In the genomic region with DNA sequence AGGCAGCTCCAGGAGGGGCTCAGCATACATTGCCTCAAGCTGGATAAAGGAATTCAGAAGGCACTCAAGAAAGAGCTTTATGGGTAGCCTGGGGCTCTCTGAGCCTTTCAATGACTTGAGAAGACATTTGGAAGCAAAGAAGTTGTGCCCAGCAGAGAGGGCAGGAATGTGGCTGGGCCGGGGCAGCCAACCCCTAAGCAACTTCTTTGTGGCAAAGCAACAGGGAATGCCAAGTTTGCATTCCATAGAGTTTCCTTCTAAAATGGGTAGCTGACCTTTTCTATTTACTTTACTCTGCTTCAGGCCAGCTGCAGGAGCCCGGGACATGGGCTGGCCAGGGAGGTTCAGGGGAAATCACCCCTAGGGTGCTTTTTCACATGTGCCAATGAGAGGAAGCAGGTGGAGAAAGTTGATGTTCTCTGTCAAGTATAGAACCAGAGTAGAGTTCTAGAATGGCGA, we compare ENCODE assay signal across 9 cellular contexts. TPM values are rescaled to one million over a fixed set of nuclear protein-coding genes. Genes with fewer than 3 reads are reported as not detected.
A peak's percentile ranks its signal among the peaks of the same experiment; 100 is the strongest.
DNase-seq lines count a peak whose midpoint lies in the region; ATAC-seq, FAIRE-seq and TF ChIP-seq lines count a peak whose summit lies in the region.
"Had no signal": no experiment of that assay in that cellular context is flagged by ENCODE, and none has a peak within 500 bp of the region (broad histone marks: within the 10 kb centered on the region; RNA-seq: fewer than 3 reads in every experiment).

No MANE protein-coding gene starts in this region.

- H3K36me3 Mint-ChIP-seq in activated CD8-positive, alpha-beta memory T cell treated with anti-CD3 and anti-CD28 coated beads, Interleukin-2, amount 10 ng/mL, durations not matched to agents 7 days and 5 days = peaks cover 34% of the 10 kb centered on the region

- no TSS peak for BruUV-seq in GM12878 (replicated peaks; lab: Mats Ljungman, UMichigan)

- H3K4me1 Mint-ChIP-seq in activated CD8-positive, alpha-beta memory T cell treated with anti-CD3 and anti-CD28 coated beads, Interleukin-2, amount 10 ng/mL, durations not matched to agents 7 days and 5 days = peaks cover 68% of the 10 kb centered on the region

- H3K27ac Mint-ChIP-seq in activated CD8-positive, alpha-beta memory T cell treated with anti-CD3 and anti-CD28 coated beads, Interleukin-2, amount 10 ng/mL, durations not matched to agents 7 days and 5 days = peak overlapping the region; percentile 83

- H4K20me1 ChIP-seq in GM12878 (ENCODE audit: control insufficient read depth, insufficient read depth) = no peaks in the 10 kb centered on the region

- peaks cover 60% of the 10 kb centered on the region for H3K79me2 ChIP-seq in GM12878 (ENCODE audit: control insufficient read depth, insufficient read depth, low read length)

- TF ChIP-seq POLR2A in GM12878 (IDR thresholded peaks at IDR 0.05; ENCODE audit: low read depth, low read length) = no peak

- H3K9me3 ChIP-seq in GM12878 (replicated peaks; ENCODE audit: control insufficient read depth, insufficient read depth, low read length) = peaks cover 14% of the 10 kb centered on the region
- no peaks in the 10 kb centered on the region for H3K9me3 ChIP-seq in mesodermal cell (ENCODE audit: control insufficient read depth, low read length)
- H3K9me3 ChIP-seq in thymus (ENCODE audit: control insufficient read depth) = no peaks in the 10 kb centered on the region

- H3K9ac ChIP-seq in GM12878 (ENCODE audit: control insufficient read depth, insufficient read depth, low read length) = peak overlapping the region; percentile 17

- no peak for DNase-seq in activated CD8-positive, alpha-beta memory T cell treated with anti-CD3 and anti-CD28 coated beads, Interleukin-2, amount 10 ng/mL, durations not matched to agents 7 days and 5 days
- no peak for DNase-seq in activated CD8-positive, alpha-beta memory T cell treated with anti-CD3 and anti-CD28 coated beads for 24 hours
- no peak for DNase-seq in GM12878 (ENCODE audit: low read depth, low spot score)
- no peak for DNase-seq in NCI-H524 (lab: John Stamatoyannopoulos, UW)
- no peak for DNase-seq in ecto neural progenitor cell (ENCODE audit: low spot score)
- no peak for DNase-seq in activated T-cell treated with anti-CD3 and anti-CD28 coated beads for 4 hours
- DNase-seq: activated CD8-positive, alpha-beta memory T cell treated with anti-CD3 and anti-CD28 coated beads, Interleukin-2, amount 50 U/mL, for 4 hours had no signal

- no peak for ATAC-seq in activated CD8-positive, alpha-beta memory T cell treated with anti-CD3 and anti-CD28 coated beads, Interleukin-2, amount 10 ng/mL, durations not matched to agents 7 days and 5 days
- ATAC-seq in GM12878 = peak; percentile 13

- H3K27ac ChIP-seq in GM12878 (ENCODE audit: control insufficient read depth, insufficient read depth) = peak overlapping the region; percentile 94
- H3K27ac ChIP-seq in mesodermal cell (ENCODE audit: low read depth, low read length, severe bottlenecking) = peak overlapping the region; percentile 18
- peak overlapping the region; percentile 20 for H3K27ac ChIP-seq in thymus (ENCODE audit: low read depth)

- no peak overlapping the region for H3K4me3 Mint-ChIP-seq in activated CD8-positive, alpha-beta memory T cell treated with anti-CD3 and anti-CD28 coated beads, Interleukin-2, amount 10 ng/mL, durations not matched to agents 7 days and 5 days

- TF ChIP-seq RAD21 in GM12878 (IDR thresholded peaks at IDR 0.05; ENCODE audit: insufficient read depth, low read depth, low read length) = no peak

- peaks cover 73% of the 10 kb centered on the region for H3K4me1 ChIP-seq in GM12878 (ENCODE audit: control insufficient read depth, insufficient read depth, low read length)
- H3K4me1 ChIP-seq in mesodermal cell (ENCODE audit: control insufficient read depth, insufficient read depth, low read length, poor library complexity, severe bottlenecking) = peaks cover 49% of the 10 kb centered on the region
- peaks cover 23% of the 10 kb centered on the region for H3K4me1 ChIP-seq in thymus (ENCODE audit: control insufficient read depth, insufficient read depth, low read length)

- FAIRE-seq in GM12878 (lab: Jason Lieb, UNC) = no peak

- SMC1A ChIA-PET in GM12878 (lab: Charles Lee; ENCODE audit: uncharacterized antibody, unreplicated experiment) = interaction anchor here (1.1 to 17.5 kb wide), 8 partner anchors 10 to 114 kb away, joined by 3 to 298 read pairs (median 7); a partner anchor contains a TSS

- H3K36me3 ChIP-seq in GM12878 (ENCODE audit: control insufficient read depth in 2 of 2, insufficient read depth in 2 of 2, low read length in 1 of 2) = peaks cover 9 to 35% of the 10 kb centered on the region in 2 experiments; a peak in 3 of 4 replicates
- H3K36me3 ChIP-seq in mesodermal cell (ENCODE audit: control insufficient read depth, insufficient read depth, low read length) = peaks cover 53% of the 10 kb centered on the region
- peaks cover 38% of the 10 kb centered on the region for H3K36me3 ChIP-seq in thymus (ENCODE audit: control insufficient read depth, insufficient read depth)

- CTCF ChIA-PET in activated CD8-positive, alpha-beta memory T cell treated with anti-CD3 and anti-CD28 coated beads, Interleukin-2, amount 10 ng/mL, durations not matched to agents 7 days and 5 days (lab: Charles Lee) = interaction anchor here (1.1 to 4.6 kb wide), 4 partner anchors 17 to 67 kb away, joined by 3 to 23 read pairs (median 4); no protein-coding TSS in a partner anchor
- CTCF ChIA-PET in GM12878 (lab: Yijun Ruan, JAX) = interaction anchor here (1.2 to 7.2 kb wide), 8 partner anchors 11 to 56 kb away, joined by 3 to 27 read pairs (median 5); no protein-coding TSS in a partner anchor

- intact Hi-C loops in GM12878 (cut with micrococcal nuclease; ENCODE audit: unreplicated experiment) = no loop called here

- TF ChIP-seq EP300 in GM12878 (IDR thresholded peaks at IDR 0.05; ENCODE audit: borderline replicate concordance in 1 of 2, control insufficient read depth in 1 of 2, low read depth in 2 of 2, low read length in 2 of 2) = no peak

- POLR2A ChIA-PET in GM12878 (lab: Charles Lee) = interaction anchor here (0.6 to 12.6 kb wide), 15 partner anchors 12 to 450 kb away, joined by 3 to 163 read pairs (median 4); a partner anchor contains a TSS

- TF ChIP-seq CTCF in GM12878 (IDR thresholded peaks at IDR 0.05 in 2 of 3, conservative IDR thresholded peaks at IDR 0.05 in 1 of 3; ENCODE audit: control insufficient read depth in 2 of 3, extremely low read depth in 1 of 3, insufficient read depth in 1 of 3, low read depth in 3 of 3, low read length in 3 of 3) = no peak

- H2AFZ ChIP-seq in GM12878 (ENCODE audit: control insufficient read depth, low read depth, low read length) = no peak overlapping the region

- peaks cover 3% of the 10 kb centered on the region for H3K9me3 Mint-ChIP-seq in activated CD8-positive, alpha-beta memory T cell treated with anti-CD3 and anti-CD28 coated beads, Interleukin-2, amount 10 ng/mL, durations not matched to agents 7 days and 5 days (ENCODE audit: low read depth)

- RAD21 ChIA-PET in GM12878 (lab: Charles Lee; ENCODE audit: unreplicated experiment) = interaction anchor here (0.6 to 5.3 kb wide), 11 partner anchors 14 to 56 kb away, joined by 3 to 48 read pairs (median 4); a partner anchor contains a TSS

- H3K27me3 Mint-ChIP-seq in activated CD8-positive, alpha-beta memory T cell treated with anti-CD3 and anti-CD28 coated beads, Interleukin-2, amount 10 ng/mL, durations not matched to agents 7 days and 5 days = no peaks in the 10 kb centered on the region

- H3K4me2 ChIP-seq in GM12878 (ENCODE audit: control insufficient read depth, insufficient read depth) = peak overlapping the region; percentile 46

- 0 out of 2 replicates have a peak overlapping the region, but pooled peaks have one; percentile 38 for H3K4me3 ChIP-seq in GM12878
- no peak overlapping the region for H3K4me3 ChIP-seq in mesodermal cell (ENCODE audit: extremely low read depth, insufficient read depth, low read length, poor library complexity, severe bottlenecking)
- no peak overlapping the region for H3K4me3 ChIP-seq in thymus (ENCODE audit: low read length)

- in situ Hi-C loops in GM12878 (cut with MboI) = no loop called here

- no peaks in the 10 kb centered on the region for H3K27me3 ChIP-seq in GM12878 (replicated peaks in 1 of 2; ENCODE audit: control insufficient read depth in 2 of 2, insufficient read depth in 2 of 2, low read length in 1 of 2)
- H3K27me3 ChIP-seq in thymus (ENCODE audit: control insufficient read depth, insufficient read depth) = no peaks in the 10 kb centered on the region

- WGBS in GM12878 (ENCODE audit: insufficient coverage, insufficient replicate concordance, low lambda C conversion rate, missing lambda C conversion rate) = 32% methylated on average over 3 of the region's 3 CpGs
- whole genome bisulfite sequencing in mesodermal cell (ENCODE audit: insufficient coverage in 2 of 2), 2 experiments = 92 to 93% methylated on average over 2 to 3 of the region's 3 CpGs
- 86% methylated on average over 3 of the region's 3 CpGs for WGBS in thymus

RNA-seq across cellular contexts. Expression of a gene that starts 45.6 kb away (rescaled TPM):
- total RNA-seq in activated CD8-positive, alpha-beta memory T cell treated with anti-CD3 and anti-CD28 coated beads, Interleukin-2, amount 10 ng/mL, durations not matched to agents 7 days and 5 days = 10 to 100 TPM; 65.9 to 72.7 TPM
- total RNA-seq in GM12878 (2013; cell fraction: nucleolus; rRNA removed) = 111 and 121 TPM in 2 replicates
- total RNA-seq in GM12878 (2014; rRNA removed) (46.9 and 53.0 TPM in 2 replicates), GM12878 (2014; rRNA removed; fragmentation: Illumina TruSeq; extraction: Trizol) (67.3 and 72.4 TPM in 2 replicates), GM12878 (2021) (65.8 and 65.9 TPM in 2 replicates)
- 29.4 TPM for polyA plus RNA-seq in GM12878 (2011; ENCODE audit: low read depth)
- polyA plus RNA-seq in GM12878 (2011; rRNA removed) (31.2 and 45.6 TPM in 2 replicates), GM12878 (2014; fragmentation: Illumina TruSeq; extraction: Trizol) (11.2 and 63.3 TPM in 2 replicates), GM12878 (2014; fragmentation: Nextera tagmentation; extraction: Ambion mirVana) (10 to 100 TPM in 1 of 2 experiments, 1 to 10 TPM in 1; 9.2 to 22.5 TPM), GM12878 (2014; rRNA removed) (59.3 and 67.6 TPM in 2 replicates), GM12878 (2016; fragmentation: Nextera tagmentation; extraction: Ambion mirVana) (10 to 100 TPM; 83.1 to 91.4 TPM), thymus (83.9 TPM)
- polyA plus RNA-seq in GM12878 (2011; cell fraction: cytosol; rRNA removed) = 52.2 and 68.0 TPM in 2 replicates
- polyA plus RNA-seq in GM12878 (2011; cell fraction: nucleus; rRNA removed) = 63.4 and 85.5 TPM in 2 replicates
- 47.7 and 72.7 TPM in 2 replicates for polyA plus RNA-seq in GM12878 (2012)
- polyA minus RNA-seq in GM12878 (2011; rRNA and poly(A)+ RNA removed) = 69.5 and 77.8 TPM in 2 replicates
- 15.6 and 18.2 TPM in 2 replicates for polyA minus RNA-seq in GM12878 (2011; cell fraction: cytosol; rRNA and poly(A)+ RNA removed)
- polyA minus RNA-seq in GM12878 (2011; cell fraction: nucleus; rRNA and poly(A)+ RNA removed) = 64.3 and 144 TPM in 2 replicates
- 34.0 TPM for polyA plus RNA-seq in mesodermal cell (2013, experiment 1 of 2)
- 32.3 TPM for polyA plus RNA-seq in mesodermal cell (2013, experiment 2 of 2)

RNA-seq across cellular contexts. Expression of a gene that starts 48.5 kb away (rescaled TPM):
- total RNA-seq in activated CD8-positive, alpha-beta memory T cell treated with anti-CD3 and anti-CD28 coated beads, Interleukin-2, amount 10 ng/mL, durations not matched to agents 7 days and 5 days = 100 to 1,000 TPM; 164 to 262 TPM
- total RNA-seq in GM12878 (2013; cell fraction: nucleolus; rRNA removed) = 152 and 168 TPM in 2 replicates
- 47.2 and 52.0 TPM in 2 replicates for total RNA-seq in GM12878 (2014; rRNA removed)
- 19.7 and 21.8 TPM in 2 replicates for total RNA-seq in GM12878 (2014; rRNA removed; fragmentation: Illumina TruSeq; extraction: Trizol)
- 106 and 127 TPM in 2 replicates for total RNA-seq in GM12878 (2021)
- 27.1 TPM for polyA plus RNA-seq in GM12878 (2011; ENCODE audit: low read depth)
- polyA plus RNA-seq in GM12878 (2011; rRNA removed) = 17.1 and 29.0 TPM in 2 replicates
- 39.5 and 52.6 TPM in 2 replicates for polyA plus RNA-seq in GM12878 (2011; cell fraction: cytosol; rRNA removed)
- polyA plus RNA-seq in GM12878 (2011; cell fraction: nucleus; rRNA removed) = 940 and 1,024 TPM in 2 replicates
- 62.9 and 78.4 TPM in 2 replicates for polyA plus RNA-seq in GM12878 (2012)
- polyA plus RNA-seq in GM12878 (2014; fragmentation: Illumina TruSeq; extraction: Trizol) = 16.4 and 41.4 TPM in 2 replicates
- under 1 TPM; 0.07 to 0.18 TPM for polyA plus RNA-seq in GM12878 (2014; fragmentation: Nextera tagmentation; extraction: Ambion mirVana)
- polyA plus RNA-seq in GM12878 (2014; rRNA removed) = 96.3 and 110 TPM in 2 replicates
- polyA plus RNA-seq in GM12878 (2016; fragmentation: Nextera tagmentation; extraction: Ambion mirVana) = 10 to 100 TPM; 22.5 to 29.7 TPM
- 21.7 and 46.1 TPM in 2 replicates for polyA minus RNA-seq in GM12878 (2011; rRNA and poly(A)+ RNA removed)
- 21.8 and 25.3 TPM in 2 replicates for polyA minus RNA-seq in GM12878 (2011; cell fraction: cytosol; rRNA and poly(A)+ RNA removed)
- 95.1 and 139 TPM in 2 replicates for polyA minus RNA-seq in GM12878 (2011; cell fraction: nucleus; rRNA and poly(A)+ RNA removed)
- 25.5 TPM for polyA plus RNA-seq in mesodermal cell (2013, experiment 1 of 2)
- polyA plus RNA-seq in mesodermal cell (2013, experiment 2 of 2) = 18.9 TPM
- polyA plus RNA-seq in thymus = 83.6 TPM

RNA-seq across cellular contexts. Expression of a gene that starts 53.5 kb away (rescaled TPM):
- total RNA-seq in activated CD8-positive, alpha-beta memory T cell treated with anti-CD3 and anti-CD28 coated beads, Interleukin-2, amount 10 ng/mL, durations not matched to agents 7 days and 5 days = not detected
- not detected in 2 replicates for total RNA-seq in GM12878 (2013; cell fraction: nucleolus; rRNA removed)
- not detected in 2 replicates for total RNA-seq in GM12878 (2014; rRNA removed)
- total RNA-seq in GM12878 (2014; rRNA removed; fragmentation: Illumina TruSeq; extraction: Trizol) = not detected in 2 replicates
- not detected in 2 replicates for total RNA-seq in GM12878 (2021)
- not detected for polyA plus RNA-seq in GM12878 (2011; ENCODE audit: low read depth)
- polyA plus RNA-seq in GM12878 (2011; rRNA removed) = not detected in 2 replicates
- polyA plus RNA-seq in GM12878 (2011; cell fraction: cytosol; rRNA removed) = 0.03 and 0.13 TPM in 2 replicates
- 0.61 and 1.2 TPM in 2 replicates for polyA plus RNA-seq in GM12878 (2011; cell fraction: nucleus; rRNA removed)
- polyA plus RNA-seq in GM12878 (2012) = 0.22 TPM in 1 of 2 replicates, not detected in the other
- polyA plus RNA-seq in GM12878 (2014; fragmentation: Illumina TruSeq; extraction: Trizol) = not detected in 2 replicates
- polyA plus RNA-seq in GM12878 (2014; fragmentation: Nextera tagmentation; extraction: Ambion mirVana) = not detected
- polyA plus RNA-seq in GM12878 (2014; rRNA removed) = 0.20 TPM in 1 of 2 replicates, not detected in the other
- not detected for polyA plus RNA-seq in GM12878 (2016; fragmentation: Nextera tagmentation; extraction: Ambion mirVana)
- not detected in 2 replicates for polyA minus RNA-seq in GM12878 (2011; rRNA and poly(A)+ RNA removed)
- not detected in 2 replicates for polyA minus RNA-seq in GM12878 (2011; cell fraction: cytosol; rRNA and poly(A)+ RNA removed)
- polyA minus RNA-seq in GM12878 (2011; cell fraction: nucleus; rRNA and poly(A)+ RNA removed) = not detected in 2 replicates
- 35.5 TPM for polyA plus RNA-seq in mesodermal cell (2013, experiment 1 of 2)
- 25.6 TPM for polyA plus RNA-seq in mesodermal cell (2013, experiment 2 of 2)
- polyA plus RNA-seq in thymus = 6.9 TPM

Comparison
In these comparisons a context has a peak if more than half of its experiments do, and no peak if none do; other contexts are left out.
1. H3K27ac ChIP-seq: peak in every context shown above with its lines; median percentile 94 in GM12878; 20 in thymus; 18 in mesodermal cell.